Comparison of ENCODE assay signal across 22 cellular contexts in genomic region chrX:54419559-54420302, GRCh38.
"Had no signal": no experiment of that assay in that cellular context is flagged by ENCODE, and none has a peak within 500 bp of the region (broad histone marks: within the 10 kb centered on the region; RNA-seq: fewer than 3 reads in every experiment).

No MANE protein-coding gene starts in this region.

- ATAC-seq: activated CD8-positive, alpha-beta T cell treated with anti-CD3 and anti-CD28 coated beads, Interleukin-2, amount 10 ng/mL, durations not matched to agents 7 days and 5 days; activated naive CD8-positive, alpha-beta T cell treated with anti-CD3 and anti-CD28 coated beads, Interleukin-2, amount 50 U/mL, for 24 hours; natural killer cell treated with Interleukin-12 subunit alpha and Interleukin-12 subunit beta and Interleukin-15 and Interleukin-18, amount 100 ng/mL, for 72 hours; stimulated activated naive CD8-positive, alpha-beta T cell treated with anti-CD3 and anti-CD28 coated beads, Interleukin-15, amount 100 ng/mL, for 72 hours had no signal

- DNase-seq: activated CD4-positive, alpha-beta T cell treated with anti-CD3 and anti-CD28 coated beads, Interleukin-2, amount 10 ng/mL, durations not matched to agents 24 days and 14 days; activated CD4-positive, CD25-positive, alpha-beta regulatory T cell; activated CD8-positive, alpha-beta memory T cell treated with anti-CD3 and anti-CD28 coated beads, Interleukin-2, amount 50 U/mL, for 4 hours; activated CD8-positive, alpha-beta T cell treated with anti-CD3 and anti-CD28 coated beads, Interleukin-2, amount 10 ng/mL, durations not matched to agents 7 days and 5 days; activated effector memory CD4-positive, alpha-beta T cell treated with Interleukin-2 at 50 U/mL for 16 hours; activated naive CD4-positive, alpha-beta T cell treated with anti-CD3 and anti-CD28 coated beads, Interleukin-2, amount 10 ng/mL, durations not matched to agents 7 days and 5 days; activated naive CD8-positive, alpha-beta T cell treated with anti-CD3 and anti-CD28 coated beads, Interleukin-2, amount 50 U/mL, for 24 hours; activated T-cell treated with anti-CD3 and anti-CD28 coated beads, Interleukin-2, amount 50 U/mL, for 48 hours; effector memory CD4-positive, alpha-beta T cell; esophagus squamous epithelium; stimulated activated CD4-positive, alpha-beta T cell treated with anti-CD3 and anti-CD28 coated beads, Interleukin-15, amount 100 ng/mL, for 24 hours; stimulated activated CD4-positive, alpha-beta T cell treated with anti-CD3 and anti-CD28 coated beads, Interleukin-2, amount 100 ng/mL, for 48 hours; stimulated activated naive CD8-positive, alpha-beta T cell treated with anti-CD3 and anti-CD28 coated beads, Interleukin-15, amount 100 ng/mL, for 72 hours; T-helper 1 cell; T-helper 9 cell; upper lobe of left lung had no signal

- H3K36me3 ChIP-seq: ascending aorta, breast epithelium, esophagus squamous epithelium, neutrophil, upper lobe of left lung had no signal

- H3K27ac ChIP-seq: ascending aorta, breast epithelium, esophagus squamous epithelium, neutrophil, skin epidermis, upper lobe of left lung had no signal

- H3K27me3 ChIP-seq: ascending aorta, esophagus squamous epithelium, upper lobe of left lung had no signal

- H3K4me3 ChIP-seq: ascending aorta, breast epithelium, esophagus squamous epithelium, lung, skin epidermis, upper lobe of left lung had no signal

- H3K9me3 ChIP-seq: ascending aorta, breast epithelium, esophagus squamous epithelium, neutrophil, upper lobe of left lung had no signal

- H3K4me1 ChIP-seq: ascending aorta, breast epithelium, esophagus squamous epithelium, upper lobe of left lung had no signal
